In the genomic region with DNA sequence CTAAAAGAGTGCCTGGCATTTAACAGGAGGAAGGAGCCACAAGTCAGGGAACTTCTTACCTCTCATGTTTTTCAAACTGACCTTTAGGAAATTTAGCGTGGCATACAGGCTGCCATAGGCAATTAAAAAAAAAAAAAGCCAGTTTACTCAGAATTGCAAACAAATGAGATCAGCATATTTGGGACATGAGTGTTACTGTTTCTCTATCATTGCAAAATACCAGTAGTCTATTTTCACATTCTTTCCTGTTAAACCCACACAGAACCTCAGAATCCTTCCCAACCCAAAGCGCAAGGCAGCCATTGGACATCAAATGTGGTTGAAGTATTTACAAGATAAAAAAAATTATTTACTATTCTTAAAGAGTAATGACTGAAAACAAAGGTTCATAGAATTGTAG, we compare ENCODE assay signal across 15 cellular contexts.
DNase-seq lines count a peak whose midpoint lies in the region; TF ChIP-seq lines count a peak whose summit lies in the region.
"Had no signal": no experiment of that assay in that cellular context is flagged by ENCODE, and none has a peak within 500 bp of the region (broad histone marks: within the 10 kb centered on the region; RNA-seq: fewer than 3 reads in every experiment).

No MANE protein-coding gene starts in this region.

- no peaks in the 10 kb centered on the region for H3K9me3 Mint-ChIP-seq in activated CD4-positive, alpha-beta T cell treated with anti-CD3 and anti-CD28 coated beads, Interleukin-2, amount 10 ng/mL, durations not matched to agents 7 days and 5 days
- H3K9me3 Mint-ChIP-seq: activated T-helper 17 cell treated with anti-CD3 and anti-CD28 coated beads, Interleukin-2, amount 50 U/mL, for 72 hours had no signal

- no peak overlapping the region for H3K4me3 ChIP-seq in AG04449 (ENCODE audit: low read depth, low read length)
- H3K4me3 ChIP-seq in brain microvascular endothelial cell (ENCODE audit: low read depth, low read length): no peak overlapping the region
- no peak overlapping the region for H3K4me3 ChIP-seq in kidney epithelial cell (ENCODE audit: low read depth, low read length)
- no peak overlapping the region for H3K4me3 ChIP-seq in left ventricle myocardium inferior
- no peak overlapping the region for H3K4me3 ChIP-seq in colonic mucosa
- H3K4me3 ChIP-seq: gastroesophageal sphincter, vagina had no signal

- DNase-seq in AG04449 (ENCODE audit: low read depth, low spot score): peak; percentile 76
- DNase-seq in HPDE6-E6E7 (ENCODE audit: extremely low spot score): peak; percentile 17
- DNase-seq in brain microvascular endothelial cell: peak; percentile 53
- DNase-seq in kidney epithelial cell (ENCODE audit: low read depth): peak; percentile 69
- no peak for DNase-seq in left ventricle myocardium inferior
- DNase-seq in colonic mucosa: no peak
- no peak for DNase-seq in superior temporal gyrus (ENCODE audit: extremely low spot score)
- no peak for DNase-seq in activated CD4-positive, alpha-beta T cell treated with anti-CD3 and anti-CD28 coated beads, Interleukin-2, amount 10 ng/mL, durations not matched to agents 7 days and 5 days
- DNase-seq: activated CD4-positive, CD25-positive, alpha-beta regulatory T cell; NCI-H82 had no signal

- H3K4me3 Mint-ChIP-seq in activated CD4-positive, alpha-beta T cell treated with anti-CD3 and anti-CD28 coated beads, Interleukin-2, amount 10 ng/mL, durations not matched to agents 7 days and 5 days: no peak overlapping the region
- H3K4me3 Mint-ChIP-seq: activated T-helper 17 cell treated with anti-CD3 and anti-CD28 coated beads, Interleukin-2, amount 50 U/mL, for 72 hours had no signal

- CTCF ChIA-PET in AG04449 (lab: Yijun Ruan, JAX): no interaction called here
- CTCF ChIA-PET in activated CD4-positive, alpha-beta T cell treated with anti-CD3 and anti-CD28 coated beads, Interleukin-2, amount 10 ng/mL, durations not matched to agents 7 days and 5 days (lab: Charles Lee): no interaction called here

- intact Hi-C loops in left ventricle myocardium inferior (cut with micrococcal nuclease): loop anchor here (10.0 kb wide), 1 partner anchor 60 kb away; no protein-coding TSS in a partner anchor
- intact Hi-C loops in colonic mucosa (cut with DNase I): no loop called here

- POLR2A ChIA-PET in AG04449 (lab: Yijun Ruan, JAX): no interaction called here
- POLR2A ChIA-PET in activated CD4-positive, alpha-beta T cell treated with anti-CD3 and anti-CD28 coated beads, Interleukin-2, amount 10 ng/mL, durations not matched to agents 7 days and 5 days (lab: Charles Lee): no interaction called here

- H3K36me3 ChIP-seq in brain microvascular endothelial cell (replicated peaks) (no peaks in the 10 kb centered on the region), kidney epithelial cell (ENCODE audit: control insufficient read depth, insufficient read depth, low read length) (no peaks in the 10 kb centered on the region), left ventricle myocardium inferior (no peaks in the 10 kb centered on the region), colonic mucosa (no peaks in the 10 kb centered on the region)
- H3K36me3 ChIP-seq: gastroesophageal sphincter, neutrophil, vagina had no signal

- no peaks in the 10 kb centered on the region for H3K36me3 Mint-ChIP-seq in activated CD4-positive, alpha-beta T cell treated with anti-CD3 and anti-CD28 coated beads, Interleukin-2, amount 10 ng/mL, durations not matched to agents 7 days and 5 days (ENCODE audit: low read depth)

- in situ Hi-C loops in brain microvascular endothelial cell (cut with HindIII; ENCODE audit: low pct_ligation_motif_present, low sequenced_read_pairs): no loop called here

- no peaks in the 10 kb centered on the region for H3K27me3 Mint-ChIP-seq in activated CD4-positive, alpha-beta T cell treated with anti-CD3 and anti-CD28 coated beads, Interleukin-2, amount 10 ng/mL, durations not matched to agents 7 days and 5 days

- no peaks in the 10 kb centered on the region for H3K9me3 ChIP-seq in left ventricle myocardium inferior (replicated peaks)
- no peaks in the 10 kb centered on the region for H3K9me3 ChIP-seq in colonic mucosa
- H3K9me3 ChIP-seq: gastroesophageal sphincter, neutrophil, vagina had no signal

- H3K27ac Mint-ChIP-seq in activated CD4-positive, alpha-beta T cell treated with anti-CD3 and anti-CD28 coated beads, Interleukin-2, amount 10 ng/mL, durations not matched to agents 7 days and 5 days: no peak overlapping the region
- H3K27ac Mint-ChIP-seq: activated T-helper 17 cell treated with anti-CD3 and anti-CD28 coated beads, Interleukin-2, amount 50 U/mL, for 72 hours had no signal

- TF ChIP-seq CTCF in AG04449 (IDR thresholded peaks at IDR 0.05; ENCODE audit: insufficient read depth, low read length, missing control alignments): no peak
- TF ChIP-seq CTCF in brain microvascular endothelial cell (IDR thresholded peaks at IDR 0.05; ENCODE audit: low read depth, low read length, missing control alignments): no peak
- no peak for TF ChIP-seq CTCF in kidney epithelial cell (IDR thresholded peaks at IDR 0.05; ENCODE audit: insufficient read depth, low read length, poor library complexity, severe bottlenecking)
- TF ChIP-seq CTCF in left ventricle myocardium inferior (IDR thresholded peaks at IDR 0.05; ENCODE audit: borderline replicate concordance): no peak
- TF ChIP-seq CTCF in colonic mucosa (IDR thresholded peaks at IDR 0.05): no peak

- H3K27me3 ChIP-seq in brain microvascular endothelial cell (replicated peaks): no peaks in the 10 kb centered on the region
- H3K27me3 ChIP-seq in kidney epithelial cell (ENCODE audit: control insufficient read depth, insufficient read depth, low read length): no peaks in the 10 kb centered on the region
- H3K27me3 ChIP-seq in left ventricle myocardium inferior (ENCODE audit: low read depth): peaks cover 8% of the 10 kb centered on the region
- H3K27me3 ChIP-seq in colonic mucosa: no peaks in the 10 kb centered on the region
- H3K27me3 ChIP-seq: gastroesophageal sphincter, neutrophil, vagina had no signal

- no peaks in the 10 kb centered on the region for H3K4me1 ChIP-seq in left ventricle myocardium inferior
- H3K4me1 ChIP-seq in colonic mucosa: no peaks in the 10 kb centered on the region
- H3K4me1 ChIP-seq: gastroesophageal sphincter, vagina had no signal

- H3K27ac ChIP-seq in brain microvascular endothelial cell (peak overlapping the region; percentile 30), left ventricle myocardium inferior (replicated peaks) (no peak overlapping the region), colonic mucosa (no peak overlapping the region)
- H3K27ac ChIP-seq: C4-2B, gastroesophageal sphincter, neutrophil, vagina had no signal

- no peak overlapping the region for H3K9ac ChIP-seq in colonic mucosa (ENCODE audit: low read depth in 2 of 2, low read length in 2 of 2)

- H3K4me1 Mint-ChIP-seq in activated CD4-positive, alpha-beta T cell treated with anti-CD3 and anti-CD28 coated beads, Interleukin-2, amount 10 ng/mL, durations not matched to agents 7 days and 5 days: no peaks in the 10 kb centered on the region
- H3K4me1 Mint-ChIP-seq: activated T-helper 17 cell treated with anti-CD3 and anti-CD28 coated beads, Interleukin-2, amount 50 U/mL, for 72 hours had no signal

Comparison
In these comparisons a context has a peak if more than half of its experiments do, and no peak if none do; other contexts are left out.
1. DNase-seq: peak in AG04449 (single experiment), HPDE6-E6E7 (single experiment), brain microvascular endothelial cell (single experiment) and kidney epithelial cell (single experiment); none in left ventricle myocardium inferior (single experiment), colonic mucosa (single experiment), superior temporal gyrus (single experiment) and activated CD4-positive, alpha-beta T cell treated with anti-CD3 and anti-CD28 coated beads, Interleukin-2, amount 10 ng/mL, durations not matched to agents 7 days and 5 days (single experiment).